20 cellular contexts compared by ENCODE assay signal in genomic region chr22:27773236-27773550, GRCh38.
"Had no signal": no experiment of that assay in that cellular context is flagged by ENCODE, and none has a peak within 500 bp of the region (broad histone marks: within the 10 kb centered on the region; RNA-seq: fewer than 3 reads in every experiment).

No MANE protein-coding gene starts in this region.

- H3K27me3 Mint-ChIP-seq: activated CD4-positive, alpha-beta T cell treated with anti-CD3 and anti-CD28 coated beads for 36 hours had no signal

- H3K9me3 Mint-ChIP-seq: activated B cell treated with CpG ODN at 0.5 μM for 24 hours; activated naive CD4-positive, alpha-beta T cell treated with anti-CD3 and anti-CD28 coated beads for 36 hours; natural killer cell treated with Interleukin-12 subunit alpha and Interleukin-12 subunit beta and Interleukin-15 and Interleukin-18, amount 100 ng/mL, for 72 hours; stimulated activated memory B cell treated with anti-CD40 and anti-IgM and Interleukin-4, amounts not matched to agents 10 μg/mL and 1 μg/mL and 100 μg/mL, for 72 hours had no signal

- H3K36me3 Mint-ChIP-seq: natural killer cell treated with Interleukin-12 subunit alpha and Interleukin-12 subunit beta and Interleukin-15 and Interleukin-18, amount 100 ng/mL, for 72 hours; stimulated activated memory B cell treated with anti-CD40 and anti-IgM and Interleukin-4, amounts not matched to agents 10 μg/mL and 1 μg/mL and 100 μg/mL, for 72 hours had no signal

- H3K27me3 ChIP-seq: body of pancreas, stomach, upper lobe of right lung had no signal

- H3K4me2 ChIP-seq: smooth muscle cell had no signal

- ATAC-seq: activated CD4-positive, alpha-beta T cell treated with anti-CD3 and anti-CD28 coated beads for 36 hours; body of pancreas; left lung; natural killer cell treated with Interleukin-12 subunit alpha and Interleukin-12 subunit beta and Interleukin-15 and Interleukin-18, amount 100 ng/mL, for 72 hours; sciatic nerve; stimulated activated memory B cell treated with anti-CD40 and anti-IgM and Interleukin-4, amounts not matched to agents 10 μg/mL and 1 μg/mL and 100 μg/mL, for 72 hours; T-helper 17 cell; upper lobe of right lung had no signal

- H3K4me3 ChIP-seq: body of pancreas, left lung, SK-N-MC, smooth muscle cell, stomach, upper lobe of right lung had no signal

- DNase-seq: activated B cell treated with CpG ODN at 0.5 μM for 24 hours; activated CD4-positive, alpha-beta T cell treated with anti-CD3 and anti-CD28 coated beads for 36 hours; activated CD4-positive, alpha-beta T cell treated with anti-CD3 and anti-CD28 coated beads, Interleukin-2, amount 50 U/mL, for 4 hours; activated naive CD4-positive, alpha-beta T cell treated with anti-CD3 and anti-CD28 coated beads for 36 hours; activated T-cell treated with anti-CD3 and anti-CD28 coated beads, Interleukin-2, amount 50 U/mL, for 48 hours; body of pancreas; glutamatergic neuron; hippocampal formation; kidney glomerular epithelial cell; left lung; stimulated activated CD4-positive, alpha-beta T cell treated with anti-CD3 and anti-CD28 coated beads, Interleukin-15, amount 100 ng/mL, for 24 hours; stomach; SW 1271; T-helper 17 cell; upper lobe of right lung had no signal

- H3K27ac Mint-ChIP-seq: activated B cell treated with CpG ODN at 0.5 μM for 24 hours; activated CD4-positive, alpha-beta T cell treated with anti-CD3 and anti-CD28 coated beads for 36 hours; activated naive CD4-positive, alpha-beta T cell treated with anti-CD3 and anti-CD28 coated beads for 36 hours; natural killer cell treated with Interleukin-12 subunit alpha and Interleukin-12 subunit beta and Interleukin-15 and Interleukin-18, amount 100 ng/mL, for 72 hours; stimulated activated memory B cell treated with anti-CD40 and anti-IgM and Interleukin-4, amounts not matched to agents 10 μg/mL and 1 μg/mL and 100 μg/mL, for 72 hours; T-helper 17 cell had no signal

- H3K9me3 ChIP-seq: body of pancreas, left lung, stomach, upper lobe of right lung had no signal

- H3K4me3 Mint-ChIP-seq: activated B cell treated with CpG ODN at 0.5 μM for 24 hours; activated CD4-positive, alpha-beta T cell treated with anti-CD3 and anti-CD28 coated beads for 36 hours; activated naive CD4-positive, alpha-beta T cell treated with anti-CD3 and anti-CD28 coated beads for 36 hours; natural killer cell treated with Interleukin-12 subunit alpha and Interleukin-12 subunit beta and Interleukin-15 and Interleukin-18, amount 100 ng/mL, for 72 hours; stimulated activated memory B cell treated with anti-CD40 and anti-IgM and Interleukin-4, amounts not matched to agents 10 μg/mL and 1 μg/mL and 100 μg/mL, for 72 hours; T-helper 17 cell had no signal

- H3K4me1 Mint-ChIP-seq: activated B cell treated with CpG ODN at 0.5 μM for 24 hours; activated CD4-positive, alpha-beta T cell treated with anti-CD3 and anti-CD28 coated beads for 36 hours; stimulated activated memory B cell treated with anti-CD40 and anti-IgM and Interleukin-4, amounts not matched to agents 10 μg/mL and 1 μg/mL and 100 μg/mL, for 72 hours; T-helper 17 cell had no signal

- H3K36me3 ChIP-seq: left lung, stomach, upper lobe of right lung had no signal

- H3K27ac ChIP-seq: body of pancreas, left lung, SK-N-MC, upper lobe of right lung had no signal

- H3K4me1 ChIP-seq: body of pancreas had no signal
